Comparison of ENCODE assay signal across 13 cellular contexts in genomic region chr14:67385618-67386017, GRCh38. TPM values are rescaled to one million over a fixed set of nuclear protein-coding genes. Genes with fewer than 3 reads are reported as not detected.
"Had no signal": no experiment of that assay in that cellular context is flagged by ENCODE, and none has a peak within 500 bp of the region (broad histone marks: within the 10 kb centered on the region; RNA-seq: fewer than 3 reads in every experiment).

No MANE protein-coding gene starts in this region.

- H3K27ac Mint-ChIP-seq: activated B cell treated with CpG ODN at 0.5 μM for 24 hours; activated CD4-positive, alpha-beta T cell treated with anti-CD3 and anti-CD28 coated beads, Interleukin-2, amount 10 ng/mL, durations not matched to agents 24 days and 14 days; memory B cell; nephron progenitor cell; T-helper 17 cell had no signal

- H3K4me1 ChIP-seq: ascending aorta, upper lobe of right lung had no signal

- DNase-seq: activated B cell treated with CpG ODN at 0.5 μM for 24 hours; activated CD4-positive, alpha-beta T cell treated with anti-CD3 and anti-CD28 coated beads, Interleukin-2, amount 10 ng/mL, durations not matched to agents 24 days and 14 days; activated gamma-delta T cell treated with Interleukin-2 at 50 U/mL for 16 hours; activated T-cell treated with anti-CD3 and anti-CD28 coated beads, Interleukin-2, amount 50 U/mL, for 1 hour; cortex of kidney; effector memory CD4-positive, alpha-beta T cell; nephron progenitor cell; stimulated activated CD4-positive, alpha-beta T cell treated with anti-CD3 and anti-CD28 coated beads, Interleukin-12 subunit alpha, Interleukin-12 subunit beta, amount 100 ng/mL, for 4 hours; stimulated activated naive CD4-positive, alpha-beta T cell; T-helper 17 cell; upper lobe of right lung had no signal

- H3K4me3 Mint-ChIP-seq: activated B cell treated with CpG ODN at 0.5 μM for 24 hours; activated CD4-positive, alpha-beta T cell treated with anti-CD3 and anti-CD28 coated beads, Interleukin-2, amount 10 ng/mL, durations not matched to agents 24 days and 14 days; memory B cell; nephron progenitor cell; T-helper 17 cell had no signal

- H3K27me3 Mint-ChIP-seq: activated B cell treated with CpG ODN at 0.5 μM for 24 hours; activated CD4-positive, alpha-beta T cell treated with anti-CD3 and anti-CD28 coated beads, Interleukin-2, amount 10 ng/mL, durations not matched to agents 24 days and 14 days; memory B cell; T-helper 17 cell had no signal

- H3K27ac ChIP-seq: ascending aorta, upper lobe of right lung had no signal

- H3K27me3 ChIP-seq: ascending aorta, upper lobe of right lung had no signal

- H3K4me1 Mint-ChIP-seq: activated B cell treated with CpG ODN at 0.5 μM for 24 hours, memory B cell, nephron progenitor cell had no signal

- H3K4me3 ChIP-seq: ascending aorta, upper lobe of right lung had no signal

- ATAC-seq: T-helper 17 cell, upper lobe of right lung had no signal

- H3K9me3 ChIP-seq: ascending aorta, upper lobe of right lung had no signal

- H3K9me3 Mint-ChIP-seq: activated B cell treated with CpG ODN at 0.5 μM for 24 hours; activated CD4-positive, alpha-beta T cell treated with anti-CD3 and anti-CD28 coated beads, Interleukin-2, amount 10 ng/mL, durations not matched to agents 24 days and 14 days; memory B cell; nephron progenitor cell had no signal

RNA-seq across cellular contexts. Expression of gene PLEK2, which starts 26.3 kb away (rescaled TPM):
- total RNA-seq: activated B cell treated with CpG ODN at 0.5 μM for 24 hours had no signal
